Comparison of ENCODE assay signal across 15 cellular contexts in genomic region chr2:232349546-232349945, GRCh38. TPM values are rescaled to one million over a fixed set of nuclear protein-coding genes. Genes with fewer than 3 reads are reported as not detected.
"Had no signal": no experiment of that assay in that cellular context is flagged by ENCODE, and none has a peak within 500 bp of the region (broad histone marks: within the 10 kb centered on the region; RNA-seq: fewer than 3 reads in every experiment).

No MANE protein-coding gene starts in this region.

- H3K4me1 ChIP-seq: SJCRH30 had no signal

- DNase-seq: activated CD8-positive, alpha-beta T cell treated with anti-CD3 and anti-CD28 coated beads for 36 hours; cortex of kidney; effector CD8-positive, alpha-beta T cell; foreskin melanocyte; mesendoderm; SW 1271 had no signal

- H3K27me3 ChIP-seq: ovary, SJCRH30 had no signal

- H3K36me3 ChIP-seq: left lung, ovary, SJCRH30, transverse colon had no signal

- H3K27ac Mint-ChIP-seq: activated CD8-positive, alpha-beta T cell treated with anti-CD3 and anti-CD28 coated beads for 36 hours; stimulated activated effector memory CD8-positive, alpha-beta T cell treated with anti-CD3 and anti-CD28 coated beads, Interleukin-12 subunit alpha, Interleukin-12 subunit beta, amount 100 ng/mL, for 72 hours; T-helper 2 cell treated with Interferon-gamma antibody and Interleukin-4, amounts not matched to agents 5 μg/mL and 100 μg/mL, for 36 hours had no signal

- H3K4me3 Mint-ChIP-seq: activated CD8-positive, alpha-beta T cell treated with anti-CD3 and anti-CD28 coated beads for 36 hours; stimulated activated effector memory CD8-positive, alpha-beta T cell treated with anti-CD3 and anti-CD28 coated beads, Interleukin-12 subunit alpha, Interleukin-12 subunit beta, amount 100 ng/mL, for 72 hours; T-helper 2 cell treated with Interferon-gamma antibody and Interleukin-4, amounts not matched to agents 5 μg/mL and 100 μg/mL, for 36 hours had no signal

- H3K9me3 ChIP-seq: left lung, ovary, SJCRH30, transverse colon had no signal

- H3K4me3 ChIP-seq: left lung, ovary, SJCRH30, transverse colon had no signal

- H3K9me3 Mint-ChIP-seq: activated CD8-positive, alpha-beta T cell treated with anti-CD3 and anti-CD28 coated beads for 36 hours; stimulated activated effector memory CD8-positive, alpha-beta T cell treated with anti-CD3 and anti-CD28 coated beads, Interleukin-12 subunit alpha, Interleukin-12 subunit beta, amount 100 ng/mL, for 72 hours; T-helper 2 cell treated with Interferon-gamma antibody and Interleukin-4, amounts not matched to agents 5 μg/mL and 100 μg/mL, for 36 hours had no signal

- H3K27ac ChIP-seq: left lung, ovary, SJCRH30, transverse colon had no signal

- H3K36me3 Mint-ChIP-seq: stimulated activated effector memory CD8-positive, alpha-beta T cell treated with anti-CD3 and anti-CD28 coated beads, Interleukin-12 subunit alpha, Interleukin-12 subunit beta, amount 100 ng/mL, for 72 hours had no signal

RNA-seq across cellular contexts. Expression of gene ALPP, which starts 29.0 kb away (rescaled TPM):
- total RNA-seq: activated CD8-positive, alpha-beta T cell treated with anti-CD3 and anti-CD28 coated beads for 36 hours; cardiac septum; SJCRH30; transverse colon had no signal
- polyA plus RNA-seq: neural cell, ovary, small intestine had no signal

RNA-seq across cellular contexts. Expression of gene ALPG, which starts 57.1 kb away (rescaled TPM):
- total RNA-seq: activated CD8-positive, alpha-beta T cell treated with anti-CD3 and anti-CD28 coated beads for 36 hours; cardiac septum; SJCRH30; transverse colon had no signal
- polyA plus RNA-seq: neural cell had no signal
